Comparison of ENCODE assay signal across 28 cellular contexts in the genomic region with DNA sequence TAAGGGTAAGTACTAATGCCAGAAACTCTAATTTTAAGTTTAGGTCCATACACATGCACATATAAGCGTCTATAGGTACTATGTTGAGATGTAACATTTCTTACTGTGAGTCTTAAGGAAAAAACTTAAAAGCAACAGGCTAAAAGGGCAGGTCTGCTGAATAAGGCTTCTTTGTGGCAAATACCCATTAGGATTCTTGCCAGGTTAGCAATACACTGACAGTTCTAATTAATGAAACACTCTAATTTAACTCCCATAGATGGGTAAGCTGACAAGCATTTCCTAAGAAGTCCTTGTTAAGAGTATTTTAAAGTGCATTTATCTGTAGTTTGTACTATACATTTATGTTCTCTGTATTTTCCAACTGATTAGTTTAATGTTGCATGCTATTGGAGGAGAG. TPM values are rescaled to one million over a fixed set of nuclear protein-coding genes. Genes with fewer than 3 reads are reported as not detected.
A peak's percentile ranks its signal among the peaks of the same experiment; 100 is the strongest.
DNase-seq lines count a peak whose midpoint lies in the region; ATAC-seq and TF ChIP-seq lines count a peak whose summit lies in the region.
"Had no signal": no experiment of that assay in that cellular context is flagged by ENCODE, and none has a peak within 500 bp of the region (broad histone marks: within the 10 kb centered on the region; RNA-seq: fewer than 3 reads in every experiment).

No MANE protein-coding gene starts in this region.

- no peak overlapping the region for H3K4me3 ChIP-seq in Karpas-422 (ENCODE audit: low read length)
- no peak overlapping the region for H3K4me3 ChIP-seq in hepatocyte
- H3K4me3 ChIP-seq: SJSA1, thoracic aorta had no signal

- WGBS in hepatocyte (ENCODE audit: low lambda C conversion rate, missing lambda C conversion rate), result 95% methylated on average over 1 of the region's 1 CpG

- peaks cover 100% of the 10 kb centered on the region for H3K79me2 ChIP-seq in Karpas-422 (ENCODE audit: low read length)
- peaks cover 92% of the 10 kb centered on the region for H3K79me2 ChIP-seq in hepatocyte

- no peaks in the 10 kb centered on the region for H3K9me3 ChIP-seq in Karpas-422 (ENCODE audit: low read length)
- no peaks in the 10 kb centered on the region for H3K9me3 ChIP-seq in hepatocyte (ENCODE audit: low read depth)
- H3K9me3 ChIP-seq: SJSA1, thoracic aorta had no signal

- H3K27ac Mint-ChIP-seq in brain, result peak overlapping the region; percentile 80 to 88 (median 82)
- H3K27ac Mint-ChIP-seq in activated naive CD4-positive, alpha-beta T cell treated with anti-CD3 and anti-CD28 coated beads, Interleukin-2, amount 50 U/mL, for 72 hours, result no peak overlapping the region
- H3K27ac Mint-ChIP-seq: activated naive CD8-positive, alpha-beta T cell treated with anti-CD3 and anti-CD28 coated beads, Interleukin-2, amount 10 ng/mL, durations not matched to agents 7 days and 5 days; activated T-helper 2 cell treated with anti-CD3 and anti-CD28 coated beads, Interferon-gamma antibody, Interleukin-2, Interleukin-4, amounts not matched to agents 10 μg/mL and 5 μg/mL and 100 μg/mL, durations not matched to agents 14 hours and 24 hours and 36 hours; T-cell had no signal

- H3K27ac ChIP-seq in Karpas-422 (ENCODE audit: low read length), result peak overlapping the region; percentile 39; the same call in 1 of the 2 replicates
- peak overlapping the region; percentile 16 for H3K27ac ChIP-seq in hepatocyte
- no peak overlapping the region for H3K27ac ChIP-seq in RWPE1
- H3K27ac ChIP-seq: C4-2B, SJSA1, thoracic aorta, WERI-Rb-1 had no signal

- H3K27me3 ChIP-seq in Karpas-422 (ENCODE audit: low read length), result no peaks in the 10 kb centered on the region
- H3K27me3 ChIP-seq in hepatocyte, result no peaks in the 10 kb centered on the region
- H3K27me3 ChIP-seq: SJSA1 had no signal

- CTCF ChIA-PET in RWPE1 (lab: Yijun Ruan, JAX), result no interaction called here

- H3K4me3 Mint-ChIP-seq in brain, result peak overlapping the region; percentile 36 to 76 (median 72)
- H3K4me3 Mint-ChIP-seq: activated naive CD8-positive, alpha-beta T cell treated with anti-CD3 and anti-CD28 coated beads, Interleukin-2, amount 10 ng/mL, durations not matched to agents 7 days and 5 days; central memory CD8-positive, alpha-beta T cell; T-cell had no signal

- H3K4me1 ChIP-seq in Karpas-422 (ENCODE audit: low read length), result peaks cover 73% of the 10 kb centered on the region
- H3K4me1 ChIP-seq in hepatocyte (ENCODE audit: insufficient read depth), result no peaks in the 10 kb centered on the region
- H3K4me1 ChIP-seq: SJSA1 had no signal

- H3K4me1 Mint-ChIP-seq in brain, result peaks cover 79% of the 10 kb centered on the region
- H3K4me1 Mint-ChIP-seq: central memory CD8-positive, alpha-beta T cell had no signal

- H3K4me2 ChIP-seq in Karpas-422 (ENCODE audit: low read depth, low read length, poor library complexity, severe bottlenecking) (peak overlapping the region; percentile 7), hepatocyte (no peak overlapping the region)

- H3K9ac ChIP-seq in Karpas-422 (ENCODE audit: low read length), result peak overlapping the region; percentile 4; the same call in 1 of the 2 replicates

- H3K9me2 ChIP-seq in Karpas-422 (replicated peaks; ENCODE audit: insufficient read depth, low read length) (no peaks in the 10 kb centered on the region), hepatocyte (replicated peaks; ENCODE audit: insufficient read depth) (no peaks in the 10 kb centered on the region)

- H3K36me3 ChIP-seq in Karpas-422 (ENCODE audit: insufficient read depth, low read length) (peaks cover 4% of the 10 kb centered on the region), hepatocyte (replicated peaks; ENCODE audit: insufficient read depth, low read depth) (no peaks in the 10 kb centered on the region)
- H3K36me3 ChIP-seq: thoracic aorta, WERI-Rb-1 had no signal

- POLR2A ChIA-PET in RWPE1 (lab: Yijun Ruan, JAX; ENCODE audit: low non-redundant PET), result no interaction called here

- no peak for DNase-seq in Karpas-422
- DNase-seq in hepatocyte (ENCODE audit: low spot score), result no peak
- peak; percentile 64 for DNase-seq in superior temporal gyrus (ENCODE audit: extremely low spot score)
- DNase-seq in activated naive CD4-positive, alpha-beta T cell treated with anti-CD3 and anti-CD28 coated beads, Interleukin-2, amount 50 U/mL, for 72 hours (ENCODE audit: low spot score in 2 of 2), result no peak
- no peak for DNase-seq in RWPE1 (ENCODE audit: low spot score)
- no peak for DNase-seq in middle frontal gyrus (ENCODE audit: extremely low spot score, low spot score)
- DNase-seq: activated CD4-positive, alpha-beta T cell treated with anti-CD3 and anti-CD28 coated beads for 4 hours; activated naive CD8-positive, alpha-beta T cell treated with anti-CD3 and anti-CD28 coated beads, Interleukin-2, amount 10 ng/mL, durations not matched to agents 7 days and 5 days; activated T-cell treated with anti-CD3 and anti-CD28 coated beads for 4 hours; COR-L47; DMS53; GDM1; left colon; NCI-H1694; NCI-H446 treated with DMSO at 0.1 percent for 48 hours; NCI-H774; right cardiac atrium; stimulated activated CD4-positive, alpha-beta T cell treated with anti-CD3 and anti-CD28 coated beads, Interleukin-1b, Interleukin-23, amount 100 ng/mL, for 48 hours; stimulated activated naive CD8-positive, alpha-beta T cell treated with anti-CD3 and anti-CD28 coated beads, Interleukin-15, Interleukin-2, amounts not matched to agents 100 U/mL and 50 U/mL, for 24 hours; T-cell; WERI-Rb-1 had no signal

- no peak for TF ChIP-seq CTCF in brain (conservative IDR thresholded peaks at IDR 0.05)
- TF ChIP-seq CTCF in hepatocyte (IDR thresholded peaks at IDR 0.05; ENCODE audit: poor library complexity), result no peak
- no peak for TF ChIP-seq CTCF in RWPE1 (conservative IDR thresholded peaks at IDR 0.05; ENCODE audit: low read depth)

- peaks cover 0 to 3% (median 0%) of the 10 kb centered on the region in 5 experiments for H3K9me3 Mint-ChIP-seq in brain
- no peaks in the 10 kb centered on the region for H3K9me3 Mint-ChIP-seq in activated naive CD4-positive, alpha-beta T cell treated with anti-CD3 and anti-CD28 coated beads, Interleukin-2, amount 50 U/mL, for 72 hours
- H3K9me3 Mint-ChIP-seq: activated T-helper 2 cell treated with anti-CD3 and anti-CD28 coated beads, Interferon-gamma antibody, Interleukin-2, Interleukin-4, amounts not matched to agents 10 μg/mL and 5 μg/mL and 100 μg/mL, durations not matched to agents 14 hours and 24 hours and 36 hours; central memory CD8-positive, alpha-beta T cell; T-cell had no signal

- peaks cover 3% of the 10 kb centered on the region for H3K27me3 Mint-ChIP-seq in brain

- no peaks in the 10 kb centered on the region for H4K20me1 ChIP-seq in Karpas-422 (ENCODE audit: insufficient read depth, low read depth, low read length)
- peaks cover 85% of the 10 kb centered on the region for H4K20me1 ChIP-seq in hepatocyte (ENCODE audit: insufficient read depth, poor library complexity, severe bottlenecking)

- H2AFZ ChIP-seq in Karpas-422 (ENCODE audit: low read length), result no peak overlapping the region
- no peak overlapping the region for H2AFZ ChIP-seq in hepatocyte

- ATAC-seq in activated naive CD4-positive, alpha-beta T cell treated with anti-CD3 and anti-CD28 coated beads, Interleukin-2, amount 50 U/mL, for 72 hours, result no peak
- ATAC-seq: HCT116; left colon; stimulated activated naive CD8-positive, alpha-beta T cell treated with anti-CD3 and anti-CD28 coated beads, Interleukin-15, Interleukin-2, amounts not matched to agents 100 U/mL and 50 U/mL, for 24 hours; T-cell had no signal

- peaks cover 20% of the 10 kb centered on the region for H3K36me3 Mint-ChIP-seq in brain
- no peaks in the 10 kb centered on the region for H3K36me3 Mint-ChIP-seq in activated naive CD4-positive, alpha-beta T cell treated with anti-CD3 and anti-CD28 coated beads, Interleukin-2, amount 50 U/mL, for 72 hours
- H3K36me3 Mint-ChIP-seq: activated naive CD8-positive, alpha-beta T cell treated with anti-CD3 and anti-CD28 coated beads, Interleukin-2, amount 10 ng/mL, durations not matched to agents 7 days and 5 days; T-cell had no signal

RNA-seq across cellular contexts. Expression of a gene that starts 14.0 kb away (rescaled TPM):
- 86.4 and 88.6 TPM in 2 replicates for total RNA-seq in Karpas-422 (2014; rRNA removed; shearing (Covaris generic); ENCODE audit: low replicate concordance)
- polyA plus RNA-seq in brain (ENCODE audit: insufficient read depth, low read depth, low replicate concordance) (142 TPM), hepatocyte (36.7 and 47.1 TPM in 2 replicates)
- total RNA-seq in hepatocyte, result 71.2 and 73.5 TPM in 2 replicates
- total RNA-seq in activated naive CD4-positive, alpha-beta T cell treated with anti-CD3 and anti-CD28 coated beads, Interleukin-2, amount 50 U/mL, for 72 hours, result 1 to 10 TPM; 1.3 to 2.1 TPM

RNA-seq across cellular contexts. Expression of a gene that starts 50.9 kb away (rescaled TPM):
- 9.0 and 13.5 TPM in 2 replicates for total RNA-seq in Karpas-422 (2014; rRNA removed; shearing (Covaris generic); ENCODE audit: low replicate concordance)
- 1.5 TPM for polyA plus RNA-seq in brain (ENCODE audit: insufficient read depth, low read depth, low replicate concordance)
- total RNA-seq in hepatocyte, result 35.4 and 45.4 TPM in 2 replicates
- polyA plus RNA-seq in hepatocyte, result 36.5 and 38.7 TPM in 2 replicates
- total RNA-seq in activated naive CD4-positive, alpha-beta T cell treated with anti-CD3 and anti-CD28 coated beads, Interleukin-2, amount 50 U/mL, for 72 hours, result 10 to 100 TPM in 1 of 2 donors, 1 to 10 TPM in 1; 7.9 to 12.3 TPM

RNA-seq across cellular contexts. Expression of a gene that starts 52.6 kb away (rescaled TPM):
- total RNA-seq in Karpas-422 (2014; rRNA removed; shearing (Covaris generic); ENCODE audit: low replicate concordance), result 28.1 and 41.0 TPM in 2 replicates
- polyA plus RNA-seq in brain (ENCODE audit: insufficient read depth, low read depth, low replicate concordance) (5.0 TPM), hepatocyte (7.3 and 8.7 TPM in 2 replicates)
- 13.8 and 17.9 TPM in 2 replicates for total RNA-seq in hepatocyte
- total RNA-seq in activated naive CD4-positive, alpha-beta T cell treated with anti-CD3 and anti-CD28 coated beads, Interleukin-2, amount 50 U/mL, for 72 hours, result 10 to 100 TPM; 10.2 to 20.1 TPM

Comparison
In these comparisons a context has a peak if more than half of its experiments do, and no peak if none do; other contexts are left out.
1. H3K27ac Mint-ChIP-seq: peak in brain (5 of 5); none in activated naive CD4-positive, alpha-beta T cell treated with anti-CD3 and anti-CD28 coated beads, Interleukin-2, amount 50 U/mL, for 72 hours (0 of 2).
2. RNA of a gene that starts 14.0 kb away (total RNA-seq): 86.4 to 88.6 TPM in Karpas-422 and 71.2 to 73.5 TPM in hepatocyte; 1.3 to 2.1 TPM in activated naive CD4-positive, alpha-beta T cell treated with anti-CD3 and anti-CD28 coated beads, Interleukin-2, amount 50 U/mL, for 72 hours; every median in the first group is over 10 times any median in the second.